ENCODE assay signal across 32 cellular contexts in genomic region chr17:29093090-29093871, GRCh38. TPM values are rescaled to one million over a fixed set of nuclear protein-coding genes. Genes with fewer than 3 reads are reported as not detected.
"Had no signal": no experiment of that assay in that cellular context is flagged by ENCODE, and none has a peak within 500 bp of the region (broad histone marks: within the 10 kb centered on the region; RNA-seq: fewer than 3 reads in every experiment).

No MANE protein-coding gene starts in this region.

- H2AFZ ChIP-seq: PC-9 had no signal

- H3K4me1 Mint-ChIP-seq: activated B cell treated with CpG ODN at 0.5 μM for 24 hours; activated naive CD4-positive, alpha-beta T cell treated with anti-CD3 and anti-CD28 coated beads, Interleukin-2, amount 50 U/mL, for 24 hours; activated naive CD8-positive, alpha-beta T cell treated with anti-CD3 and anti-CD28 coated beads, Interleukin-2, amount 10 ng/mL, durations not matched to agents 7 days and 5 days had no signal

- H3K4me2 ChIP-seq: KMS-11, PC-9, SK-N-SH had no signal

- H3K27ac ChIP-seq: ascending aorta, breast epithelium, KMS-11, PC-9, RWPE1 had no signal

- H3K4me3 Mint-ChIP-seq: activated B cell treated with CpG ODN at 0.5 μM for 24 hours; activated CD8-positive, alpha-beta T cell treated with anti-CD3 and anti-CD28 coated beads, Interleukin-2, amount 10 ng/mL, durations not matched to agents 7 days and 5 days; activated naive CD4-positive, alpha-beta T cell treated with anti-CD3 and anti-CD28 coated beads, Interleukin-2, amount 50 U/mL, for 24 hours; activated naive CD8-positive, alpha-beta T cell treated with anti-CD3 and anti-CD28 coated beads, Interleukin-2, amount 10 ng/mL, durations not matched to agents 7 days and 5 days; activated T-cell treated with anti-CD3 and anti-CD28 coated beads, Interleukin-2, amount 50 U/mL, for 24 hours had no signal

- H3K27me3 Mint-ChIP-seq: activated B cell treated with CpG ODN at 0.5 μM for 24 hours; activated naive CD4-positive, alpha-beta T cell treated with anti-CD3 and anti-CD28 coated beads, Interleukin-2, amount 50 U/mL, for 24 hours; activated naive CD8-positive, alpha-beta T cell treated with anti-CD3 and anti-CD28 coated beads, Interleukin-2, amount 10 ng/mL, durations not matched to agents 7 days and 5 days; activated T-cell treated with anti-CD3 and anti-CD28 coated beads, Interleukin-2, amount 50 U/mL, for 24 hours had no signal

- H3K4me1 ChIP-seq: ascending aorta, breast epithelium had no signal

- ATAC-seq: activated CD8-positive, alpha-beta T cell treated with anti-CD3 and anti-CD28 coated beads, Interleukin-2, amount 10 ng/mL, durations not matched to agents 7 days and 5 days had no signal

- H3K4me3 ChIP-seq: ascending aorta, breast epithelium, PC-9, SJCRH30 had no signal

- H3K9me3 Mint-ChIP-seq: activated B cell treated with CpG ODN at 0.5 μM for 24 hours; activated naive CD4-positive, alpha-beta T cell treated with anti-CD3 and anti-CD28 coated beads, Interleukin-2, amount 50 U/mL, for 24 hours; activated naive CD8-positive, alpha-beta T cell treated with anti-CD3 and anti-CD28 coated beads, Interleukin-2, amount 10 ng/mL, durations not matched to agents 7 days and 5 days; activated T-cell treated with anti-CD3 and anti-CD28 coated beads, Interleukin-2, amount 50 U/mL, for 24 hours; activated T-helper 2 cell treated with anti-CD3 and anti-CD28 coated beads, Interferon-gamma antibody, Interleukin-2, Interleukin-4, amounts not matched to agents 10 μg/mL and 5 μg/mL and 100 μg/mL, durations not matched to agents 14 hours and 24 hours and 36 hours had no signal

- H3K27me3 ChIP-seq: ascending aorta, breast epithelium, SJCRH30 had no signal

- H3K9ac ChIP-seq: KMS-11, SK-N-SH had no signal

- H3K27ac Mint-ChIP-seq: activated B cell treated with CpG ODN at 0.5 μM for 24 hours; activated CD8-positive, alpha-beta T cell treated with anti-CD3 and anti-CD28 coated beads, Interleukin-2, amount 10 ng/mL, durations not matched to agents 7 days and 5 days; activated naive CD4-positive, alpha-beta T cell treated with anti-CD3 and anti-CD28 coated beads, Interleukin-2, amount 50 U/mL, for 24 hours; activated naive CD8-positive, alpha-beta T cell treated with anti-CD3 and anti-CD28 coated beads, Interleukin-2, amount 10 ng/mL, durations not matched to agents 7 days and 5 days; activated T-cell treated with anti-CD3 and anti-CD28 coated beads, Interleukin-2, amount 50 U/mL, for 24 hours; activated T-helper 2 cell treated with anti-CD3 and anti-CD28 coated beads, Interferon-gamma antibody, Interleukin-2, Interleukin-4, amounts not matched to agents 10 μg/mL and 5 μg/mL and 100 μg/mL, durations not matched to agents 14 hours and 24 hours and 36 hours had no signal

- H3K9me3 ChIP-seq: ascending aorta, breast epithelium, SJCRH30, SK-N-SH had no signal

- DNase-seq: activated B cell treated with CpG ODN at 0.5 μM for 24 hours; activated CD4-positive, alpha-beta T cell treated with anti-CD3 and anti-CD28 coated beads for 48 hours; activated CD4-positive, alpha-beta T cell treated with anti-CD3 and anti-CD28 coated beads, Interleukin-2, amount 50 U/mL, for 4 hours; activated CD4-positive, CD25-positive, alpha-beta regulatory T cell treated with anti-CD3 and anti-CD28 coated beads, Interleukin-2, amount 50 U/mL, for 72 hours; activated CD8-positive, alpha-beta T cell treated with anti-CD3 and anti-CD28 coated beads, Interleukin-2, amount 10 ng/mL, durations not matched to agents 7 days and 5 days; activated gamma-delta T cell; activated naive CD4-positive, alpha-beta T cell treated with Interleukin-2 at 50 U/mL for 16 hours; activated naive CD8-positive, alpha-beta T cell treated with anti-CD3 and anti-CD28 coated beads, Interleukin-2, amount 10 ng/mL, durations not matched to agents 7 days and 5 days; activated T-cell treated with anti-CD3 and anti-CD28 coated beads, Interleukin-2, amount 50 U/mL, for 24 hours; amygdala; MM.1S; MV-4-11; NCI-H1092; NCI-H1436 treated with DMSO at 0.1 percent for 48 hours; NCI-H1694 treated with DMSO at 0.1 percent for 48 hours; NCI-H2029; NCI-H345; NCI-H524 treated with DMSO at 0.1 percent for 48 hours; NCI-H748 treated with DMSO at 0.1 percent for 48 hours; NK-92 treated with Interleukin-12 subunit alpha and Interleukin-12 subunit beta, amount 100 ng/mL, for 24 hours; PC-9; SHP77; SJCRH30; SK-N-SH; T-helper 2 cell; T-helper 9 cell had no signal

RNA-seq across cellular contexts. Expression of gene PIPOX, which starts 50.3 kb away (rescaled TPM):
- total RNA-seq: ascending aorta had no signal
